Comparison of ENCODE assay signal across 28 cellular contexts in genomic region chr15:79034284-79034683, GRCh38. TPM values are rescaled to one million over a fixed set of nuclear protein-coding genes. Genes with fewer than 3 reads are reported as not detected.
"Had no signal": no experiment of that assay in that cellular context is flagged by ENCODE, and none has a peak within 500 bp of the region (broad histone marks: within the 10 kb centered on the region; RNA-seq: fewer than 3 reads in every experiment).

No MANE protein-coding gene starts in this region.

- DNase-seq: stimulated activated CD4-positive, alpha-beta T cell treated with anti-CD3 and anti-CD28 coated beads, Interleukin-2, amount 100 ng/mL, for 48 hours; stimulated activated CD4-positive, alpha-beta T cell treated with anti-CD3 and anti-CD28 coated beads, Interleukin-4, amount 100 ng/mL, for 1 hour; stimulated activated CD4-positive, alpha-beta T cell treated with anti-CD3 and anti-CD28 coated beads, Interleukin-4, amount 100 ng/mL, for 24 hours; stimulated activated CD4-positive, alpha-beta T cell treated with anti-CD3 and anti-CD28 coated beads, Interleukin-4, amount 100 ng/mL, for 4 hours; stimulated activated CD8-positive, alpha-beta memory T cell treated with anti-CD3 and anti-CD28 coated beads, Interleukin-4, amount 100 ng/mL, for 48 hours; stimulated activated naive B cell treated with anti-CD40 and anti-IgM and Interleukin-4, amounts not matched to agents 10 μg/mL and 1 μg/mL and 100 μg/mL, for 72 hours; stimulated activated naive CD4-positive, alpha-beta T cell; stimulated activated naive CD4-positive, alpha-beta T cell treated with Interleukin-2 at 50 U/mL for 16 hours; stimulated activated naive CD8-positive, alpha-beta T cell treated with anti-CD3 and anti-CD28 coated beads, Interleukin-15, amount 100 ng/mL, for 72 hours; stimulated activated naive CD8-positive, alpha-beta T cell treated with anti-CD3 and anti-CD28 coated beads, Interleukin-15, Interleukin-2, amounts not matched to agents 100 U/mL and 50 U/mL, for 24 hours; stomach; substantia nigra; testis; thyroid gland; tibial artery; transverse colon; upper lobe of left lung; upper lobe of right lung; uterus had no signal

- H3K4me3 Mint-ChIP-seq: stimulated activated effector memory CD8-positive, alpha-beta T cell treated with anti-CD3 and anti-CD28 coated beads, Interleukin-12 subunit alpha, Interleukin-12 subunit beta, amount 100 ng/mL, for 72 hours; stimulated activated memory B cell treated with anti-CD40 and anti-IgM and Interleukin-4, amounts not matched to agents 10 μg/mL and 1 μg/mL and 100 μg/mL, for 72 hours; stimulated activated naive B cell treated with anti-CD40 and anti-IgM and Interleukin-4, amounts not matched to agents 10 μg/mL and 1 μg/mL and 100 μg/mL, for 72 hours; stimulated activated naive CD8-positive, alpha-beta T cell treated with anti-CD3 and anti-CD28 coated beads, Interleukin-15, amount 100 ng/mL, for 72 hours; stimulated activated naive CD8-positive, alpha-beta T cell treated with anti-CD3 and anti-CD28 coated beads, Interleukin-15, Interleukin-2, amounts not matched to agents 100 ng/mL and 50 ng/mL, for 24 hours; type B pancreatic cell had no signal

- H3K9me3 Mint-ChIP-seq: stimulated activated effector memory CD8-positive, alpha-beta T cell treated with anti-CD3 and anti-CD28 coated beads, Interleukin-12 subunit alpha, Interleukin-12 subunit beta, amount 100 ng/mL, for 72 hours; stimulated activated naive B cell treated with anti-CD40 and anti-IgM and Interleukin-4, amounts not matched to agents 10 μg/mL and 1 μg/mL and 100 μg/mL, for 72 hours; stimulated activated naive CD8-positive, alpha-beta T cell treated with anti-CD3 and anti-CD28 coated beads, Interleukin-15, amount 100 ng/mL, for 72 hours; stimulated activated naive CD8-positive, alpha-beta T cell treated with anti-CD3 and anti-CD28 coated beads, Interleukin-15, Interleukin-2, amounts not matched to agents 100 ng/mL and 50 ng/mL, for 24 hours had no signal

- H3K4me1 Mint-ChIP-seq: stimulated activated effector memory CD8-positive, alpha-beta T cell treated with anti-CD3 and anti-CD28 coated beads, Interleukin-12 subunit alpha, Interleukin-12 subunit beta, amount 100 ng/mL, for 72 hours; stimulated activated naive B cell treated with anti-CD40 and anti-IgM and Interleukin-4, amounts not matched to agents 10 μg/mL and 1 μg/mL and 100 μg/mL, for 72 hours; stimulated activated naive CD8-positive, alpha-beta T cell treated with anti-CD3 and anti-CD28 coated beads, Interleukin-15, amount 100 ng/mL, for 72 hours had no signal

- ATAC-seq: stimulated activated effector memory CD8-positive, alpha-beta T cell treated with anti-CD3 and anti-CD28 coated beads, Interleukin-12 subunit alpha, Interleukin-12 subunit beta, amount 100 ng/mL, for 72 hours; stimulated activated naive CD8-positive, alpha-beta T cell treated with anti-CD3 and anti-CD28 coated beads, Interleukin-15, amount 100 ng/mL, for 72 hours; stimulated activated naive CD8-positive, alpha-beta T cell treated with anti-CD3 and anti-CD28 coated beads, Interleukin-15, Interleukin-2, amounts not matched to agents 100 U/mL and 50 U/mL, for 24 hours; upper lobe of right lung had no signal

- FAIRE-seq: urothelium cell line had no signal

- H3K36me3 ChIP-seq: stomach, suprapubic skin, thoracic aorta, thyroid gland, tibial artery, tibial nerve, transverse colon, upper lobe of left lung, upper lobe of right lung, uterus, vagina had no signal

- H3K4me1 ChIP-seq: stomach, testis, thyroid gland, tibial nerve, transverse colon, upper lobe of left lung, upper lobe of right lung, uterus, vagina had no signal

- H3K9me3 ChIP-seq: stomach, suprapubic skin, testis, thoracic aorta, thyroid gland, tibial artery, transverse colon, upper lobe of left lung, upper lobe of right lung, uterus, vagina had no signal

- H3K27me3 ChIP-seq: testis, thyroid gland, tibial nerve, upper lobe of left lung, upper lobe of right lung, uterus, vagina had no signal

- H3K27ac Mint-ChIP-seq: stimulated activated effector memory CD8-positive, alpha-beta T cell treated with anti-CD3 and anti-CD28 coated beads, Interleukin-12 subunit alpha, Interleukin-12 subunit beta, amount 100 ng/mL, for 72 hours; stimulated activated memory B cell treated with anti-CD40 and anti-IgM and Interleukin-4, amounts not matched to agents 10 μg/mL and 1 μg/mL and 100 μg/mL, for 72 hours; stimulated activated naive B cell treated with anti-CD40 and anti-IgM and Interleukin-4, amounts not matched to agents 10 μg/mL and 1 μg/mL and 100 μg/mL, for 72 hours; stimulated activated naive CD8-positive, alpha-beta T cell treated with anti-CD3 and anti-CD28 coated beads, Interleukin-15, amount 100 ng/mL, for 72 hours; stimulated activated naive CD8-positive, alpha-beta T cell treated with anti-CD3 and anti-CD28 coated beads, Interleukin-15, Interleukin-2, amounts not matched to agents 100 ng/mL and 50 ng/mL, for 24 hours; type B pancreatic cell had no signal

- H3K27ac ChIP-seq: stomach, suprapubic skin, testis, thoracic aorta, thyroid gland, tibial artery, tibial nerve, transverse colon, upper lobe of left lung, upper lobe of right lung, uterus, vagina had no signal

- H3K36me3 Mint-ChIP-seq: stimulated activated effector memory CD8-positive, alpha-beta T cell treated with anti-CD3 and anti-CD28 coated beads, Interleukin-12 subunit alpha, Interleukin-12 subunit beta, amount 100 ng/mL, for 72 hours; stimulated activated memory B cell treated with anti-CD40 and anti-IgM and Interleukin-4, amounts not matched to agents 10 μg/mL and 1 μg/mL and 100 μg/mL, for 72 hours; type B pancreatic cell had no signal

- H3K4me3 ChIP-seq: stomach, suprapubic skin, testis, thoracic aorta, thyroid gland, tibial artery, tibial nerve, transverse colon, upper lobe of left lung, upper lobe of right lung, uterus, vagina had no signal

RNA-seq across cellular contexts. Expression of gene RASGRF1, which starts 56.3 kb away (rescaled TPM):
- total RNA-seq: thoracic aorta, vagina had no signal
